13 cellular contexts compared by ENCODE assay signal in genomic region chr18:68316636-68317035, GRCh38.
DNase-seq lines count a peak whose midpoint lies in the region; ATAC-seq and TF ChIP-seq lines count a peak whose summit lies in the region.
"Had no signal": no experiment of that assay in that cellular context is flagged by ENCODE, and none has a peak within 500 bp of the region (broad histone marks: within the 10 kb centered on the region; RNA-seq: fewer than 3 reads in every experiment).

No MANE protein-coding gene starts in this region.

- DNase-seq in AG09309 (ENCODE audit: low read depth) (peak; percentile 2), IMR-90 (peak; percentile 28), MCF 10A (ENCODE audit: unreplicated experiment) (peak; percentile 21), NCI-H1417 treated with DMSO at 0.1 percent for 48 hours (lab: John Stamatoyannopoulos, UW) (no peak), NCI-H69 (lab: John Stamatoyannopoulos, UW) (no peak)
- no peak for DNase-seq in activated CD4-positive, alpha-beta T cell treated with anti-CD3 and anti-CD28 coated beads for 48 hours
- DNase-seq: amniotic stem cell; CD8-positive, alpha-beta memory T cell; immature natural killer cell; stomach had no signal

- BruUV-seq in IMR-90 (replicated peaks; lab: Mats Ljungman, UMichigan) (no TSS peak), MCF 10A (replicated peaks; lab: Mats Ljungman, UMichigan) (no TSS peak)

- peak overlapping the region; percentile 33 for H3K4me3 Mint-ChIP-seq in MCF 10A (ENCODE audit: unreplicated experiment)
- H3K4me3 Mint-ChIP-seq: CD8-positive, alpha-beta memory T cell; immature natural killer cell; natural killer cell treated with Interleukin-12 subunit alpha and Interleukin-12 subunit beta and Interleukin-15 and Interleukin-18, amount 100 ng/mL, for 72 hours had no signal

- no peak for TF ChIP-seq POLR2A in IMR-90 (IDR thresholded peaks at IDR 0.05; ENCODE audit: low read depth, low read length)

- H3K4me1 Mint-ChIP-seq in MCF 10A (ENCODE audit: insufficient read depth, unreplicated experiment): peaks cover 5% of the 10 kb centered on the region
- H3K4me1 Mint-ChIP-seq: CD8-positive, alpha-beta memory T cell; immature natural killer cell had no signal

- no peak for TF ChIP-seq RAD21 in IMR-90 (IDR thresholded peaks at IDR 0.05; ENCODE audit: low read length)

- H2BK15ac ChIP-seq in IMR-90 (ENCODE audit: low read depth, low read length): no peak overlapping the region

- H3K79me1 ChIP-seq in IMR-90 (ENCODE audit: low read depth in 1 of 2, low read length in 2 of 2): no peaks in the 10 kb centered on the region

- H2BK120ac ChIP-seq in IMR-90 (ENCODE audit: low read depth, low read length): no peak overlapping the region

- H3K27ac ChIP-seq in IMR-90 (ENCODE audit: insufficient read depth, low read length) (no peak overlapping the region), muscle layer of duodenum (ENCODE audit: low read length) (no peak overlapping the region)
- H3K27ac ChIP-seq: stomach had no signal

- peak overlapping the region; percentile 50; the same call in 1 of the 2 replicates for H2BK20ac ChIP-seq in IMR-90 (ENCODE audit: low read depth, low read length)

- POLR2A ChIA-PET in IMR-90 (lab: Charles Lee; ENCODE audit: unreplicated experiment) (no interaction called here), MCF 10A (lab: Yijun Ruan, JAX) (no interaction called here)

- peak overlapping the region; percentile 9; the same call in 1 of the 2 replicates for H3K4ac ChIP-seq in IMR-90 (ENCODE audit: low read depth, low read length)

- no peaks in the 10 kb centered on the region for H4K20me1 ChIP-seq in IMR-90 (ENCODE audit: insufficient read depth, low read length)

- H3K4me1 ChIP-seq in IMR-90 (ENCODE audit: control insufficient read depth, insufficient read depth, low read length): 0 out of 2 replicates have a peak, but pooled peaks cover 1% of the 10 kb centered on the region
- H3K4me1 ChIP-seq in muscle layer of duodenum (ENCODE audit: control insufficient read depth in 1 of 2, insufficient read depth in 2 of 2, low read length in 2 of 2): no peaks in the 10 kb centered on the region
- H3K4me1 ChIP-seq: stomach had no signal

- no peaks in the 10 kb centered on the region for H3K27me3 ChIP-seq in IMR-90 (ENCODE audit: control insufficient read depth, insufficient read depth, low read length)
- no peaks in the 10 kb centered on the region for H3K27me3 ChIP-seq in muscle layer of duodenum (ENCODE audit: low read depth, low read length)
- H3K27me3 ChIP-seq: stomach had no signal

- H3K18ac ChIP-seq in IMR-90 (ENCODE audit: low read depth, low read length): no peak overlapping the region

- ATAC-seq in IMR-90 (ENCODE audit: low read depth): peak; percentile 42; the same call in 1 of the 2 replicates
- no peak for ATAC-seq in GM18907 (IDR thresholded peaks at IDR 0.05; ENCODE audit: unreplicated experiment)
- ATAC-seq: natural killer cell treated with Interleukin-12 subunit alpha and Interleukin-12 subunit beta and Interleukin-15 and Interleukin-18, amount 100 ng/mL, for 72 hours had no signal

- no peak overlapping the region for H3K23ac ChIP-seq in IMR-90 (ENCODE audit: low read depth, low read length)

- no peak overlapping the region for H3K56ac ChIP-seq in IMR-90 (ENCODE audit: extremely low read depth, insufficient read depth, low read length)

- H4K8ac ChIP-seq in IMR-90 (ENCODE audit: low read depth in 2 of 2, low read length in 2 of 2): peak overlapping the region in 1 of 2 experiments; percentile 43; a peak in 2 of 4 replicates

- H3K4me3 ChIP-seq in AG09309 (ENCODE audit: control insufficient read depth, low read depth, low read length) (no peak overlapping the region), IMR-90 (ENCODE audit: insufficient read depth, low read depth, low read length) (no peak overlapping the region; the same call in 1 of the 2 replicates), muscle layer of duodenum (ENCODE audit: low read depth in 1 of 2, low read length in 2 of 2) (peak overlapping the region; percentile 35 to 41)
- H3K4me3 ChIP-seq: stomach had no signal

- H4K5ac ChIP-seq in IMR-90 (ENCODE audit: low read depth, low read length): no peak overlapping the region

- no peak overlapping the region for H3K27ac Mint-ChIP-seq in MCF 10A (ENCODE audit: low read depth, unreplicated experiment)
- H3K27ac Mint-ChIP-seq: CD8-positive, alpha-beta memory T cell; immature natural killer cell; natural killer cell treated with Interleukin-12 subunit alpha and Interleukin-12 subunit beta and Interleukin-15 and Interleukin-18, amount 100 ng/mL, for 72 hours had no signal

- H3K27me3 Mint-ChIP-seq in MCF 10A (ENCODE audit: insufficient read depth, unreplicated experiment): no peaks in the 10 kb centered on the region
- H3K27me3 Mint-ChIP-seq: CD8-positive, alpha-beta memory T cell; natural killer cell treated with Interleukin-12 subunit alpha and Interleukin-12 subunit beta and Interleukin-15 and Interleukin-18, amount 100 ng/mL, for 72 hours had no signal

- peak overlapping the region; percentile 11; the same call in 1 of the 2 replicates for H3K14ac ChIP-seq in IMR-90 (replicated peaks; ENCODE audit: low read depth, low read length)

- H3K36me3 Mint-ChIP-seq in MCF 10A (ENCODE audit: insufficient read depth, unreplicated experiment): no peaks in the 10 kb centered on the region
- H3K36me3 Mint-ChIP-seq: CD8-positive, alpha-beta memory T cell; immature natural killer cell; natural killer cell treated with Interleukin-12 subunit alpha and Interleukin-12 subunit beta and Interleukin-15 and Interleukin-18, amount 100 ng/mL, for 72 hours had no signal

- TF ChIP-seq CTCF in AG09309 (IDR thresholded peaks at IDR 0.05; ENCODE audit: control insufficient read depth, insufficient read depth, low read depth, low read length, missing control alignments) (no peak), IMR-90 (conservative IDR thresholded peaks at IDR 0.05; ENCODE audit: low read depth, low read length) (no peak), MCF 10A (IDR thresholded peaks at IDR 0.05; ENCODE audit: unreplicated experiment) (no peak)

- no CpG with 5 or more reads among the region's 3 CpGs for WGBS in IMR-90 (ENCODE audit: extremely low coverage in 2 of 2, insufficient read length in 1 of 2), 2 experiments

- H3K36me3 ChIP-seq in IMR-90 (ENCODE audit: control insufficient read depth, insufficient read depth, low read length) (no peaks in the 10 kb centered on the region), muscle layer of duodenum (ENCODE audit: control insufficient read depth in 1 of 2, insufficient read depth in 2 of 2, low read length in 2 of 2) (no peaks in the 10 kb centered on the region)
- H3K36me3 ChIP-seq: stomach had no signal

- H3K9ac ChIP-seq in IMR-90 (ENCODE audit: low read depth, low read length): no peak overlapping the region; the same call in 1 of the 2 replicates

- CTCF ChIA-PET in IMR-90 (lab: Yijun Ruan, JAX): interaction anchor here (0.6 kb wide), 1 partner anchor 1088 kb away, joined by 3 read pairs; no protein-coding TSS in a partner anchor
- CTCF ChIA-PET in MCF 10A (lab: Yijun Ruan, JAX): no interaction called here

- peak overlapping the region; percentile 51 for H2BK5ac ChIP-seq in IMR-90 (ENCODE audit: low read depth, low read length, poor library complexity, severe bottlenecking)

- H3K9me3 Mint-ChIP-seq in MCF 10A (ENCODE audit: unreplicated experiment): no peaks in the 10 kb centered on the region
- H3K9me3 Mint-ChIP-seq: CD8-positive, alpha-beta memory T cell had no signal

- dilution Hi-C loops in IMR-90 (cut with HindIII; ENCODE audit: low sequenced_read_pairs, unreplicated experiment): no loop called here

- H3K9me1 ChIP-seq in IMR-90 (ENCODE audit: insufficient read depth, low read length): no peaks in the 10 kb centered on the region

- no peak overlapping the region for H2AK9ac ChIP-seq in IMR-90 (replicated peaks; ENCODE audit: low read depth, low read length, poor library complexity)

- H2AK5ac ChIP-seq in IMR-90 (ENCODE audit: low read depth, low read length): no peak overlapping the region

- no peak overlapping the region for H4K91ac ChIP-seq in IMR-90 (ENCODE audit: insufficient read depth, low read depth, low read length)

- in situ Hi-C loops in IMR-90 (cut with MboI; ENCODE audit: low sequenced_read_pairs): no loop called here

- no peak overlapping the region for H2AFZ ChIP-seq in IMR-90 (replicated peaks; ENCODE audit: low read length, poor library complexity)

- no peaks in the 10 kb centered on the region for H3K9me3 ChIP-seq in IMR-90 (ENCODE audit: control insufficient read depth, insufficient read depth, low read length)
- H3K9me3 ChIP-seq in muscle layer of duodenum (ENCODE audit: control insufficient read depth in 1 of 2, low read length in 2 of 2): no peaks in the 10 kb centered on the region
- H3K9me3 ChIP-seq: stomach had no signal

- H3K4me2 ChIP-seq in IMR-90 (ENCODE audit: low read depth, low read length): peak overlapping the region; percentile 77; the same call in 1 of the 2 replicates

- intact Hi-C loops in IMR-90 (cut with micrococcal nuclease) (no loop called here), MCF 10A (cut with micrococcal nuclease) (no loop called here)

TF ChIP-seq in IMR-90, 13 proteins besides CTCF, POLR2A, EP300 and RAD21:
- TF ChIP-seq RFX5 (IDR thresholded peaks at IDR 0.05; ENCODE audit: low read depth, low read length): no peak
- TF ChIP-seq SMC3 (IDR thresholded peaks at IDR 0.05; ENCODE audit: low read depth, low read length): no peak

Comparison
In these comparisons a context has a peak if more than half of its experiments do, and no peak if none do; other contexts are left out.
1. DNase-seq: peak in AG09309 (single experiment), IMR-90 (single experiment) and MCF 10A (single experiment); none in activated CD4-positive, alpha-beta T cell treated with anti-CD3 and anti-CD28 coated beads for 48 hours (single experiment), NCI-H1417 treated with DMSO at 0.1 percent for 48 hours (single experiment) and NCI-H69 (single experiment).
2. H3K4me3 ChIP-seq: peak in muscle layer of duodenum (2 of 2); none in AG09309 (single experiment) and IMR-90 (single experiment).